In genomic region chr2:187550797-187551306, GRCh38 we compare ENCODE assay signal across 1 cellular context.
TF ChIP-seq lines count a peak whose summit lies in the region.

No MANE protein-coding gene starts in this region.

TF ChIP-seq in HepG2, 621 proteins besides CTCF, POLR2A, EP300 and RAD21 (continued from another document):
- TF ChIP-seq HNF1A (IDR thresholded peaks at IDR 0.05; ENCODE audit: low read depth) (0 out of 2 replicates have a peak, but pooled peaks have one; percentile 26), HNF1A (CRISPR knock-in tag; IDR thresholded peaks at IDR 0.05; ENCODE audit: borderline replicate concordance) (no peak), ZNF234 (CRISPR knock-in tag; conservative IDR thresholded peaks at IDR 0.05) (no peak), DBP (CRISPR knock-in tag; IDR thresholded peaks at IDR 0.05; ENCODE audit: not compliant biosample characterization) (no peak), REL (CRISPR knock-in tag; conservative IDR thresholded peaks at IDR 0.05) (no peak), ZNF501 (CRISPR knock-in tag; IDR thresholded peaks at IDR 0.05) (no peak), PCBP2 (optimal IDR thresholded peaks at IDR 0.05; ENCODE audit: low read depth, low read length, poor library complexity, severe bottlenecking) (no peak), POLR2AphosphoS5 (IDR thresholded peaks at IDR 0.05; ENCODE audit: low read depth, low read length) (0 out of 2 replicates have a peak, but pooled peaks have one; percentile 6), NR2F6 (IDR thresholded peaks at IDR 0.05) (no peak), NR2F6 (CRISPR knock-in tag; IDR thresholded peaks at IDR 0.05) (no peak), TAF1 (CRISPR knock-in tag; IDR thresholded peaks at IDR 0.05) (no peak), SRSF1 (optimal IDR thresholded peaks at IDR 0.05; ENCODE audit: low read depth, low read length) (no peak), NFIC (IDR thresholded peaks at IDR 0.05; ENCODE audit: low read length) (0 out of 2 replicates have a peak, but pooled peaks have one; percentile 37), CAMTA2 (CRISPR knock-in tag; IDR thresholded peaks at IDR 0.05; ENCODE audit: borderline replicate concordance) (no peak), HMG20A (CRISPR knock-in tag; IDR thresholded peaks at IDR 0.05; ENCODE audit: borderline replicate concordance) (no peak; the same call in 1 of the 2 replicates), MEIS1 (CRISPR knock-in tag; IDR thresholded peaks at IDR 0.05; ENCODE audit: borderline replicate concordance) (no peak), SMYD3 (CRISPR knock-in tag; IDR thresholded peaks at IDR 0.05) (0 out of 2 replicates have a peak, but pooled peaks have one; percentile 30), ZBTB20 (CRISPR knock-in tag; IDR thresholded peaks at IDR 0.05; ENCODE audit: borderline replicate concordance, low read depth) (no peak), NONO (IDR thresholded peaks at IDR 0.05) (no peak), NONO (CRISPR knock-in tag; conservative IDR thresholded peaks at IDR 0.05) (no peak), ZNF275 (CRISPR knock-in tag; IDR thresholded peaks at IDR 0.05; ENCODE audit: borderline replicate concordance) (no peak), PPARG (CRISPR knock-in tag; conservative IDR thresholded peaks at IDR 0.05) (0 out of 2 replicates have a peak, but pooled peaks have one; percentile 17), GABPB1 (CRISPR knock-in tag; IDR thresholded peaks at IDR 0.05) (no peak), TFAP4 (IDR thresholded peaks at IDR 0.05; ENCODE audit: borderline replicate concordance, low read depth) (no peak), HNF4G (IDR thresholded peaks at IDR 0.05; ENCODE audit: borderline replicate concordance, low read depth, low read length) (no peak), HNF4G (CRISPR knock-in tag; IDR thresholded peaks at IDR 0.05; ENCODE audit: borderline replicate concordance, low read depth) (no peak), SNAPC2 (CRISPR knock-in tag; IDR thresholded peaks at IDR 0.05) (peak; percentile 60; the same call in 1 of the 2 replicates), RBFOX2 (IDR thresholded peaks at IDR 0.05; ENCODE audit: low read depth, low read length) (peak; percentile 50; the same call in 1 of the 2 replicates), NR3C1 (CRISPR knock-in tag; IDR thresholded peaks at IDR 0.05) (no peak), SRY (CRISPR knock-in tag; IDR thresholded peaks at IDR 0.05) (no peak), HNRNPUL1 (IDR thresholded peaks at IDR 0.05; ENCODE audit: low read depth, low read length) (no peak), ZSCAN31 (CRISPR knock-in tag; IDR thresholded peaks at IDR 0.05; ENCODE audit: low read depth) (0 out of 2 replicates have a peak, but pooled peaks have one; percentile 34), REPIN1 (CRISPR knock-in tag; IDR thresholded peaks at IDR 0.05; ENCODE audit: borderline replicate concordance, low read depth) (0 out of 2 replicates have a peak, but pooled peaks have one; percentile 25)
- TF ChIP-seq, protein P1, sequence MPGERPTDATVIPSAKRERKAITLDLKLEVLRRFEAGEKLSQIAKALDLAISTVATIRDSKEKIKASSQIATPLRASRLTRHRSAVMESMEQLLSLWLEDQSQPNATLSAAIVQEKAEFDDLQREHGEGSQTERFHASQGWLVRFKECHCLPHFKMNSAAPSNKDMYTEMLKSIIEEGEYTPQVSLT (CRISPR knock-in tag; IDR thresholded peaks at IDR 0.05; ENCODE audit: borderline replicate concordance, low read depth) = no peak
- TF ChIP-seq, protein P2, sequence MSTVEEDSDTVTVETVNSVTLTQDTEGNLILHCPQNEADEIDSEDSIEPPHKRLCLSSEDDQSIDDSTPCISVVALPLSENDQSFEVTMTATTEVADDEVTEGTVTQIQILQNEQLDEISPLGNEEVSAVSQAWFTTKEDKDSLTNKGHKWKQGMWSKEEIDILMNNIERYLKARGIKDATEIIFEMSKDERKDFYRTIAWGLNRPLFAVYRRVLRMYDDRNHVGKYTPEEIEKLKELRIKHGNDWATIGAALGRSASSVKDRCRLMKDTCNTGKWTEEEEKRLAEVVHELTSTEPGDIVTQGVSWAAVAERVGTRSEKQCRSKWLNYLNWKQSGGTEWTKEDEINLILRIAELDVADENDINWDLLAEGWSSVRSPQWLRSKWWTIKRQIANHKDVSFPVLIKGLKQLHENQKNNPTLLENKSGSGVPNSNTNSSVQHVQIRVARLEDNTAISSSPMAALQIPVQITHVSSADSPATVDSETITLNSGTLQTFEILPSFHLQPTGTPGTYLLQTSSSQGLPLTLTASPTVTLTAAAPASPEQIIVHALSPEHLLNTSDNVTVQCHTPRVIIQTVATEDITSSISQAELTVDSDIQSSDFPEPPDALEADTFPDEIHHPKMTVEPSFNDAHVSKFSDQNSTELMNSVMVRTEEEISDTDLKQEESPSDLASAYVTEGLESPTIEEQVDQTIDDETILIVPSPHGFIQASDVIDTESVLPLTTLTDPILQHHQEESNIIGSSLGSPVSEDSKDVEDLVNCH (CRISPR knock-in tag; IDR thresholded peaks at IDR 0.05) = no peak
- TF ChIP-seq, protein P3, sequence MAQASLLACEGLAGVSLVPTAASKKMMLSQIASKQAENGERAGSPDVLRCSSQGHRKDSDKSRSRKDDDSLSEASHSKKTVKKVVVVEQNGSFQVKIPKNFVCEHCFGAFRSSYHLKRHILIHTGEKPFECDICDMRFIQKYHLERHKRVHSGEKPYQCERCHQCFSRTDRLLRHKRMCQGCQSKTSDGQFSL (CRISPR knock-in tag; IDR thresholded peaks at IDR 0.05) = no peak
- TF ChIP-seq, protein P4, sequence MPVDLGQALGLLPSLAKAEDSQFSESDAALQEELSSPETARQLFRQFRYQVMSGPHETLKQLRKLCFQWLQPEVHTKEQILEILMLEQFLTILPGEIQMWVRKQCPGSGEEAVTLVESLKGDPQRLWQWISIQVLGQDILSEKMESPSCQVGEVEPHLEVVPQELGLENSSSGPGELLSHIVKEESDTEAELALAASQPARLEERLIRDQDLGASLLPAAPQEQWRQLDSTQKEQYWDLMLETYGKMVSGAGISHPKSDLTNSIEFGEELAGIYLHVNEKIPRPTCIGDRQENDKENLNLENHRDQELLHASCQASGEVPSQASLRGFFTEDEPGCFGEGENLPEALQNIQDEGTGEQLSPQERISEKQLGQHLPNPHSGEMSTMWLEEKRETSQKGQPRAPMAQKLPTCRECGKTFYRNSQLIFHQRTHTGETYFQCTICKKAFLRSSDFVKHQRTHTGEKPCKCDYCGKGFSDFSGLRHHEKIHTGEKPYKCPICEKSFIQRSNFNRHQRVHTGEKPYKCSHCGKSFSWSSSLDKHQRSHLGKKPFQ (CRISPR knock-in tag; IDR thresholded peaks at IDR 0.05; ENCODE audit: insufficient replicate concordance) = peak; percentile 15
